In the genomic region with DNA sequence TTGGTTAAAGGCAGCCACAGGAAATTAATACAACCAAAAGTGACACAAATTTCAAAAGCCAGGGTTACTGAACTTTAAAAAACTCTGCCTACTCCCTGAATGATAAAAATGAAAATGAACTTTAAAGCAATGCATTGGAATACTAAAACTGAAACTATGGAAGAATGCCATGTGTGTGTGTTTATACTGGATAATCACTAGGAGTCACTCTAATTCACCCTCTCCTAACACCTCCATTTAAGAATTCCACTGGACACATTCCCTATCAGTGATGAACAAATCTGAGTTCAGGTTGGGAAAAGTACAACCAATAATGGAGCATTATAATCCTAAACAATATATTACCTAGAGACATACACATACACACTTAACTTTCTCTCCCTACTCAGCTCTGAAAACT, we compare ENCODE assay signal across 20 cellular contexts. TPM values are rescaled to one million over a fixed set of nuclear protein-coding genes. Genes with fewer than 3 reads are reported as not detected.
DNase-seq lines count a peak whose midpoint lies in the region; ATAC-seq, FAIRE-seq and TF ChIP-seq lines count a peak whose summit lies in the region.
"Had no signal": no experiment of that assay in that cellular context is flagged by ENCODE, and none has a peak within 500 bp of the region (broad histone marks: within the 10 kb centered on the region; RNA-seq: fewer than 3 reads in every experiment).

No MANE protein-coding gene starts in this region.

- H3K4me2 ChIP-seq in A549 (no peak overlapping the region), GM23338 (no peak overlapping the region)
- H3K4me2 ChIP-seq: smooth muscle cell had no signal

- TF ChIP-seq EP300 in A549 (IDR thresholded peaks at IDR 0.05) = no peak

- no peaks in the 10 kb centered on the region for H3K9me2 ChIP-seq in GM23338 (ENCODE audit: insufficient read depth)

- H3K36me3 Mint-ChIP-seq in GM23338 (ENCODE audit: low read depth) = peaks cover 27% of the 10 kb centered on the region

- no peak overlapping the region for H2AFZ ChIP-seq in GM23338

- H3K27me3 ChIP-seq in GM23338 (ENCODE audit: insufficient read depth) = no peaks in the 10 kb centered on the region
- H3K27me3 ChIP-seq: BE2C, neutrophil had no signal

- TF ChIP-seq POLR2A in A549 (IDR thresholded peaks at IDR 0.05; ENCODE audit: low read length) = no peak

- H3K4me1 ChIP-seq in A549 (no peaks in the 10 kb centered on the region), GM23338 (ENCODE audit: insufficient read depth) (no peaks in the 10 kb centered on the region)
- H3K4me1 ChIP-seq: BE2C had no signal

- no peak overlapping the region for H3K27ac Mint-ChIP-seq in GM23338
- H3K27ac Mint-ChIP-seq: activated naive CD8-positive, alpha-beta T cell treated with anti-CD3 and anti-CD28 coated beads, Interleukin-2, amount 50 U/mL, for 24 hours had no signal

- peaks cover 2% of the 10 kb centered on the region for H3K27me3 Mint-ChIP-seq in GM23338 (ENCODE audit: insufficient read depth, low read depth, poor library complexity)
- H3K27me3 Mint-ChIP-seq: activated naive CD8-positive, alpha-beta T cell treated with anti-CD3 and anti-CD28 coated beads, Interleukin-2, amount 50 U/mL, for 24 hours had no signal

- CTCF ChIA-PET in A549 (lab: Yijun Ruan, JAX) = interaction anchor here (0.8 to 8.5 kb wide), 3 partner anchors 97 to 163 kb away, joined by 4 to 128 read pairs (median 15); no protein-coding TSS in a partner anchor

- 0 out of 5 replicates have a peak, but pooled peaks of 1 of the 2 experiments have one; percentile 21 for TF ChIP-seq RAD21 in A549 (conservative IDR thresholded peaks at IDR 0.05 in 1 of 2, IDR thresholded peaks at IDR 0.05 in 1 of 2)

- ATAC-seq in A549 (no peak), GM23338 (no peak), left colon (peak; percentile 38)
- ATAC-seq in activated CD4-positive, CD25-positive, alpha-beta regulatory T cell treated with anti-CD3 and anti-CD28 coated beads, Interleukin-2, amount 50 U/mL, for 24 hours = no peak
- ATAC-seq: activated naive CD8-positive, alpha-beta T cell treated with anti-CD3 and anti-CD28 coated beads, Interleukin-2, amount 50 U/mL, for 24 hours; Panc1 had no signal

- H3K4me3 Mint-ChIP-seq in GM23338 = no peak overlapping the region
- H3K4me3 Mint-ChIP-seq: activated naive CD8-positive, alpha-beta T cell treated with anti-CD3 and anti-CD28 coated beads, Interleukin-2, amount 50 U/mL, for 24 hours had no signal

- no peaks in the 10 kb centered on the region for H3K9me3 Mint-ChIP-seq in GM23338
- H3K9me3 Mint-ChIP-seq: activated naive CD8-positive, alpha-beta T cell treated with anti-CD3 and anti-CD28 coated beads, Interleukin-2, amount 50 U/mL, for 24 hours had no signal

- no peak overlapping the region for H3K4me3 ChIP-seq in A549
- no peak overlapping the region for H3K4me3 ChIP-seq in GM23338
- no peak overlapping the region for H3K4me3 ChIP-seq in astrocyte of the spinal cord (ENCODE audit: low read depth, low read length)
- H3K4me3 ChIP-seq: smooth muscle cell had no signal

- no peaks in the 10 kb centered on the region for H3F3A ChIP-seq in GM23338 (replicated peaks; ENCODE audit: low read depth)

- H3K79me2 ChIP-seq in GM23338 (replicated peaks; ENCODE audit: insufficient read depth) = no peaks in the 10 kb centered on the region

- H4K20me1 ChIP-seq in GM23338 (replicated peaks; ENCODE audit: insufficient read depth) = no peaks in the 10 kb centered on the region

- in situ Hi-C loops in astrocyte of the spinal cord (cut with HindIII; ENCODE audit: low sequenced_read_pairs) = no loop called here

- peaks cover 31% of the 10 kb centered on the region for H3K36me3 ChIP-seq in GM23338 (ENCODE audit: insufficient read depth)
- H3K36me3 ChIP-seq: BE2C had no signal

- POLR2A ChIA-PET in A549 (lab: Yijun Ruan, JAX) = no interaction called here

- intact Hi-C loops in left colon (cut with DNase I, micrococcal nuclease) = loop anchor here in 1 of 2 donors (10.0 kb wide), 1 partner anchor 93 kb away; no protein-coding TSS in a partner anchor

- no peak overlapping the region for H3K27ac ChIP-seq in A549
- H3K27ac ChIP-seq in GM23338 (ENCODE audit: low read depth) = no peak overlapping the region
- H3K27ac ChIP-seq: HL-60, neutrophil had no signal

- no peaks in the 10 kb centered on the region for H3K9me3 ChIP-seq in A549
- H3K9me3 ChIP-seq: BE2C, neutrophil had no signal

- DNase-seq in A549 (ENCODE audit: low read depth in 1 of 2, low spot score in 1 of 2) (no peak), GM23338 (ENCODE audit: low spot score) (no peak), astrocyte of the spinal cord (ENCODE audit: low read depth, low spot score) (peak; percentile 14), left colon (no peak), putamen (ENCODE audit: low spot score) (no peak)
- no peak for DNase-seq in activated CD8-positive, alpha-beta memory T cell treated with anti-CD3 and anti-CD28 coated beads, Interleukin-2, amount 50 U/mL, for 48 hours
- DNase-seq in stimulated activated CD4-positive, alpha-beta T cell treated with anti-CD3 and anti-CD28 coated beads, Interleukin-12 subunit alpha, Interleukin-12 subunit beta, amount 100 ng/mL, for 4 hours = no peak
- DNase-seq: activated CD4-positive, CD25-positive, alpha-beta regulatory T cell; activated naive CD8-positive, alpha-beta T cell treated with anti-CD3 and anti-CD28 coated beads, Interleukin-2, amount 50 U/mL, for 24 hours; BE2C; DMS153; H7; NCI-H146; NCI-H446 had no signal

- FAIRE-seq in A549 (lab: Jason Lieb, UNC) = no peak
- FAIRE-seq: frontal cortex had no signal

- peak; percentile 24; the same call in 1 of the 3 replicates for TF ChIP-seq CTCF in A549 (IDR thresholded peaks at IDR 0.05)
- peak; percentile 10 to 28; a peak in 1 of 4 replicates for TF ChIP-seq CTCF in GM23338 (conservative IDR thresholded peaks at IDR 0.05; ENCODE audit: low read depth in 2 of 2)
- TF ChIP-seq CTCF in astrocyte of the spinal cord (IDR thresholded peaks at IDR 0.05; ENCODE audit: low read depth, low read length) = no peak

- no peaks in the 10 kb centered on the region for H3K4me1 Mint-ChIP-seq in GM23338

TF ChIP-seq in A549, 52 proteins besides CTCF, POLR2A, EP300 and RAD21 (continues in another document):
- no peak for TF ChIP-seq ZFP36 (IDR thresholded peaks at IDR 0.05; ENCODE audit: borderline replicate concordance, partially characterized antibody)
- TF ChIP-seq, protein P1, sequence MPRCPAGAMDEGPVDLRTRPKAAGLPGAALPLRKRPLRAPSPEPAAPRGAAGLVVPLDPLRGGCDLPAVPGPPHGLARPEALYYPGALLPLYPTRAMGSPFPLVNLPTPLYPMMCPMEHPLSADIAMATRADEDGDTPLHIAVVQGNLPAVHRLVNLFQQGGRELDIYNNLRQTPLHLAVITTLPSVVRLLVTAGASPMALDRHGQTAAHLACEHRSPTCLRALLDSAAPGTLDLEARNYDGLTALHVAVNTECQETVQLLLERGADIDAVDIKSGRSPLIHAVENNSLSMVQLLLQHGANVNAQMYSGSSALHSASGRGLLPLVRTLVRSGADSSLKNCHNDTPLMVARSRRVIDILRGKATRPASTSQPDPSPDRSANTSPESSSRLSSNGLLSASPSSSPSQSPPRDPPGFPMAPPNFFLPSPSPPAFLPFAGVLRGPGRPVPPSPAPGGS (IDR thresholded peaks at IDR 0.05) = no peak

TF ChIP-seq in GM23338, 12 proteins besides CTCF, POLR2A, EP300 and RAD21 (continues in another document):
- no peak for TF ChIP-seq STAT1 (IDR thresholded peaks at IDR 0.05; ENCODE audit: unreplicated experiment)
- TF ChIP-seq, protein P2, sequence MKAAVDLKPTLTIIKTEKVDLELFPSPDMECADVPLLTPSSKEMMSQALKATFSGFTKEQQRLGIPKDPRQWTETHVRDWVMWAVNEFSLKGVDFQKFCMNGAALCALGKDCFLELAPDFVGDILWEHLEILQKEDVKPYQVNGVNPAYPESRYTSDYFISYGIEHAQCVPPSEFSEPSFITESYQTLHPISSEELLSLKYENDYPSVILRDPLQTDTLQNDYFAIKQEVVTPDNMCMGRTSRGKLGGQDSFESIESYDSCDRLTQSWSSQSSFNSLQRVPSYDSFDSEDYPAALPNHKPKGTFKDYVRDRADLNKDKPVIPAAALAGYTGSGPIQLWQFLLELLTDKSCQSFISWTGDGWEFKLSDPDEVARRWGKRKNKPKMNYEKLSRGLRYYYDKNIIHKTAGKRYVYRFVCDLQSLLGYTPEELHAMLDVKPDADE (IDR thresholded peaks at IDR 0.05) = no peak

RNA-seq across cellular contexts. Expression of a gene that starts 27.5 kb away (rescaled TPM):
- polyA plus RNA-seq in A549 (2011; rRNA removed) (65.2 and 71.1 TPM in 2 replicates), A549 (2017; fragmentation: RNase III; extraction: RNeasy Plus Mini Kit Qiagen cat#74134 plus additional on column Dnase treatment) (39.5 to 40.7 TPM (median 40.1 TPM) in 3 replicates), GM23338 (2016; fragmentation: Nextera tagmentation; extraction: Ambion mirVana) (239 and 262 TPM in 2 replicates)
- polyA plus RNA-seq in A549 (2012; cell fraction: cytosol; rRNA removed) = 95.5 and 108 TPM in 2 replicates
- polyA plus RNA-seq in A549 (2012; cell fraction: nucleus; rRNA removed) = 50.2 and 51.9 TPM in 2 replicates
- 89.2 and 142 TPM in 2 replicates for polyA minus RNA-seq in A549 (2011; rRNA and poly(A)+ RNA removed)
- 61.1 and 63.2 TPM in 2 replicates for total RNA-seq in GM23338 (2014; rRNA removed; shearing (Covaris generic))
- 1 to 10 TPM; 5.9 to 6.6 TPM for total RNA-seq in left colon

RNA-seq across cellular contexts. Expression of a gene that starts 29.4 kb away (rescaled TPM):
- polyA plus RNA-seq in A549 (2011; rRNA removed) (45.4 and 50.8 TPM in 2 replicates), A549 (2017; fragmentation: RNase III; extraction: RNeasy Plus Mini Kit Qiagen cat#74134 plus additional on column Dnase treatment) (26.0 to 26.9 TPM (median 26.3 TPM) in 3 replicates), GM23338 (2016; fragmentation: Nextera tagmentation; extraction: Ambion mirVana) (5.2 and 6.8 TPM in 2 replicates)
- 14.1 and 20.3 TPM in 2 replicates for polyA plus RNA-seq in A549 (2012; cell fraction: cytosol; rRNA removed)
- 13.2 and 16.5 TPM in 2 replicates for polyA plus RNA-seq in A549 (2012; cell fraction: nucleus; rRNA removed)
- polyA minus RNA-seq in A549 (2011; rRNA and poly(A)+ RNA removed) = 58.7 and 60.9 TPM in 2 replicates
- 20.4 and 24.4 TPM in 2 replicates for total RNA-seq in GM23338 (2014; rRNA removed; shearing (Covaris generic))
- total RNA-seq in left colon = 10 to 100 TPM; 54.5 to 56.6 TPM

RNA-seq across cellular contexts. Expression of a gene that starts 39.6 kb away (rescaled TPM):
- 167 and 196 TPM in 2 replicates for polyA plus RNA-seq in A549 (2011; rRNA removed)
- 42.7 and 53.8 TPM in 2 replicates for polyA plus RNA-seq in A549 (2012; cell fraction: cytosol; rRNA removed)
- polyA plus RNA-seq in A549 (2012; cell fraction: nucleus; rRNA removed) = 43.7 and 53.4 TPM in 2 replicates
- 101 to 108 TPM (median 108 TPM) in 3 replicates for polyA plus RNA-seq in A549 (2017; fragmentation: RNase III; extraction: RNeasy Plus Mini Kit Qiagen cat#74134 plus additional on column Dnase treatment)
- polyA minus RNA-seq in A549 (2011; rRNA and poly(A)+ RNA removed) = 108 and 114 TPM in 2 replicates
- 150 and 162 TPM in 2 replicates for total RNA-seq in GM23338 (2014; rRNA removed; shearing (Covaris generic))
- 129 and 138 TPM in 2 replicates for polyA plus RNA-seq in GM23338 (2016; fragmentation: Nextera tagmentation; extraction: Ambion mirVana)
- 100 to 1,000 TPM; 121 to 124 TPM for total RNA-seq in left colon
